In genomic region chrX:53321216-53321942, GRCh38 we compare ENCODE assay signal across 8 cellular contexts. TPM values are rescaled to one million over a fixed set of nuclear protein-coding genes. Genes with fewer than 3 reads are reported as not detected.
DNase-seq lines count a peak whose midpoint lies in the region; ATAC-seq, FAIRE-seq and TF ChIP-seq lines count a peak whose summit lies in the region.

No MANE protein-coding gene starts in this region.

- no peak overlapping the region for H3K27ac Mint-ChIP-seq in CD14-positive monocyte

- H3K27me3 Mint-ChIP-seq in CD14-positive monocyte (ENCODE audit: low read depth in 3 of 3): peaks cover 30 to 80% (median 48%) of the 10 kb centered on the region in 3 donors

- intact Hi-C loops in CD14-positive monocyte (cut with micrococcal nuclease): loop anchor here in 1 of 2 donors (5.0 kb wide), 1 partner anchor 56 kb away; no protein-coding TSS in a partner anchor

- peaks cover 14% of the 10 kb centered on the region for H3K4me1 ChIP-seq in NT2/D1 (ENCODE audit: insufficient read depth, insufficient read length)
- H3K4me1 ChIP-seq in effector memory CD4-positive, alpha-beta T cell (ENCODE audit: control insufficient read depth, insufficient read depth, low read length, poor library complexity, severe bottlenecking): peaks cover 10% of the 10 kb centered on the region
- peaks cover 14% of the 10 kb centered on the region for H3K4me1 ChIP-seq in muscle layer of colon (ENCODE audit: insufficient read depth, low read length)
- H3K4me1 ChIP-seq in small intestine (ENCODE audit: control insufficient read depth in 2 of 2, insufficient read depth in 1 of 2, low read depth in 1 of 2, low read length in 1 of 2): no peaks in the 10 kb centered on the region

- H3K9ac ChIP-seq in NT2/D1 (ENCODE audit: insufficient read length, low read depth): peak overlapping the region; percentile 76
- H3K9ac ChIP-seq in muscle layer of colon (ENCODE audit: low read length): no peak overlapping the region

- no peaks in the 10 kb centered on the region for H3K36me3 ChIP-seq in NT2/D1 (ENCODE audit: insufficient read depth, insufficient read length, low read length)
- no peaks in the 10 kb centered on the region for H3K36me3 ChIP-seq in effector memory CD4-positive, alpha-beta T cell (ENCODE audit: control insufficient read depth, insufficient read depth, low read length)
- H3K36me3 ChIP-seq in muscle layer of colon (ENCODE audit: insufficient read depth, low read length): no peaks in the 10 kb centered on the region
- no peaks in the 10 kb centered on the region for H3K36me3 ChIP-seq in small intestine (ENCODE audit: control insufficient read depth in 2 of 2, insufficient read depth in 2 of 2, low read length in 2 of 2)

- no peak for ATAC-seq in HG03108 (IDR thresholded peaks at IDR 0.05; ENCODE audit: unreplicated experiment)
- ATAC-seq in HG02973 (IDR thresholded peaks at IDR 0.05; ENCODE audit: unreplicated experiment): no peak

- TF ChIP-seq CTCF in CD14-positive monocyte (IDR thresholded peaks at IDR 0.05): no peak

- no peak for FAIRE-seq in small intestine (lab: Jason Lieb, UNC)

- H3K4me3 Mint-ChIP-seq in CD14-positive monocyte: peak overlapping the region; percentile 73 to 87

- WGBS in small intestine, 3 donors: 0 to 7% (median 1%) methylated on average over 2 to 54 of the region's 60 CpGs

- H3K4me3 ChIP-seq in NT2/D1 (ENCODE audit: insufficient read length, low read depth) (peak overlapping the region; percentile 68), muscle layer of colon (ENCODE audit: low read depth in 1 of 2, low read length in 2 of 2) (peak overlapping the region; percentile 47 to 49), small intestine (ENCODE audit: low read depth in 1 of 2, low read length in 2 of 2) (peak overlapping the region in 1 of 2 donors; percentile 46)
- peak overlapping the region; percentile 53 for H3K4me3 ChIP-seq in effector memory CD4-positive, alpha-beta T cell (ENCODE audit: insufficient read depth, low read depth, low read length, poor library complexity, severe bottlenecking)

- H3K9me3 ChIP-seq in NT2/D1 (ENCODE audit: insufficient read depth, low read length): no peaks in the 10 kb centered on the region
- H3K9me3 ChIP-seq in effector memory CD4-positive, alpha-beta T cell (ENCODE audit: control insufficient read depth, low read length): no peaks in the 10 kb centered on the region
- H3K9me3 ChIP-seq in muscle layer of colon (ENCODE audit: low read length): no peaks in the 10 kb centered on the region
- no peaks in the 10 kb centered on the region for H3K9me3 ChIP-seq in small intestine (ENCODE audit: control insufficient read depth, low read depth)

- H3K36me3 Mint-ChIP-seq in CD14-positive monocyte: peaks cover 3 to 13% of the 10 kb centered on the region in 2 donors

- H3K27ac ChIP-seq in effector memory CD4-positive, alpha-beta T cell (ENCODE audit: insufficient read depth, low read length, poor library complexity, severe bottlenecking): no peak overlapping the region
- H3K27ac ChIP-seq in muscle layer of colon (ENCODE audit: low read depth, low read length): no peak overlapping the region
- H3K27ac ChIP-seq in small intestine (ENCODE audit: low read depth in 1 of 2, low read length in 1 of 2): no peak overlapping the region

- H3K9me3 Mint-ChIP-seq in CD14-positive monocyte: peaks cover 0 to 13% (median 7%) of the 10 kb centered on the region in 7 donors

- peaks cover 67% of the 10 kb centered on the region for H3K27me3 ChIP-seq in NT2/D1 (ENCODE audit: insufficient read depth, insufficient read length)
- H3K27me3 ChIP-seq in effector memory CD4-positive, alpha-beta T cell (replicated peaks; ENCODE audit: control insufficient read depth, insufficient read depth, low read length, poor library complexity, severe bottlenecking): peaks cover 18% of the 10 kb centered on the region
- H3K27me3 ChIP-seq in muscle layer of colon (ENCODE audit: control insufficient read depth in 1 of 2, insufficient read depth in 2 of 2, low read length in 2 of 2): peaks cover 9 to 43% of the 10 kb centered on the region in 2 donors
- peaks cover 0 to 4% of the 10 kb centered on the region in 2 donors for H3K27me3 ChIP-seq in small intestine (ENCODE audit: control insufficient read depth in 2 of 2, insufficient read depth in 2 of 2, low read length in 2 of 2)

- peaks cover 34% of the 10 kb centered on the region for H3K4me1 Mint-ChIP-seq in CD14-positive monocyte

- DNase-seq in CD14-positive monocyte (ENCODE audit: low spot score): no peak
- DNase-seq in NT2/D1 (ENCODE audit: low read depth, low spot score): no peak
- no peak for DNase-seq in effector memory CD4-positive, alpha-beta T cell
- no peak for DNase-seq in small intestine
- no peak for DNase-seq in stimulated activated CD4-positive, alpha-beta T cell treated with anti-CD3 and anti-CD28 coated beads, Interleukin-2, amount 100 ng/mL, for 24 hours

RNA-seq across cellular contexts. Expression of gene IQSEC2, which starts 40.0 kb away (rescaled TPM):
- polyA plus RNA-seq in CD14-positive monocyte: 1 to 10 TPM; 6.5 to 6.9 TPM
- polyA plus RNA-seq in small intestine: 10 to 100 TPM; 14.9 to 44.5 (median 32.7) TPM
